In the genomic region with DNA sequence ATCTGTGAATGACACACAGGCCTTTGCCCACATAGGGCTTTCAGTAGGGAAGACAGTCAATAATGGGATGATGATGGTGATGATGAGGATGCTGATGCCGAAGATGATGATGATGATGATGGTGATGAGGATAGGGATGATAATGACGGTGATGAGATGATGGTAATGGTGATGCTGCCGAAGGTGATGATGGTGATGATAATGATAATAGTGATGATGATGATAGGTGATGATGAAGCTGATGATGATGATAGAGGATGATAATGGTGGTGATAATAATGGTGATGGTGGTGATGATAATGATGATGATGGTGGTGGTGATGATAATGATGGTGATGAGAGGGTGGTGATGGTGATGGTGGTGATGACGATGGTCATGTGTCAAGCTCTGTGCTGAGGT, we compare ENCODE assay signal across 30 cellular contexts. TPM values are rescaled to one million over a fixed set of nuclear protein-coding genes. Genes with fewer than 3 reads are reported as not detected.
"Had no signal": no experiment of that assay in that cellular context is flagged by ENCODE, and none has a peak within 500 bp of the region (broad histone marks: within the 10 kb centered on the region; RNA-seq: fewer than 3 reads in every experiment).

No MANE protein-coding gene starts in this region.

- ATAC-seq: left cardiac atrium; sciatic nerve; stimulated activated effector memory CD8-positive, alpha-beta T cell treated with anti-CD3 and anti-CD28 coated beads, Interleukin-12 subunit alpha, Interleukin-12 subunit beta, amount 100 ng/mL, for 72 hours had no signal

- FAIRE-seq: keratinocyte had no signal

- DNase-seq: activated CD4-positive, alpha-beta memory T cell treated with anti-CD3 and anti-CD28 coated beads, Interleukin-2, amount 10 ng/mL, durations not matched to agents 7 days and 5 days; activated CD4-positive, alpha-beta T cell treated with anti-CD3 and anti-CD28 coated beads, Interleukin-2, amount 10 ng/mL, durations not matched to agents 7 days and 5 days; activated CD4-positive, CD25-positive, alpha-beta regulatory T cell treated with anti-CD3 and anti-CD28 coated beads, Interleukin-2, amount 50 U/mL, for 72 hours; activated naive CD4-positive, alpha-beta T cell; activated T-cell treated with anti-CD3 and anti-CD28 coated beads, Interleukin-2, amount 50 U/mL, for 48 hours; anterior cingulate cortex; cortex of kidney; head of caudate nucleus; hippocampal formation; left cardiac atrium; naive B cell; nephron progenitor cell; ovary; stimulated activated CD4-positive, alpha-beta T cell treated with anti-CD3 and anti-CD28 coated beads, Interleukin-12 subunit alpha, Interleukin-12 subunit beta, amount 100 ng/mL, for 4 hours; stimulated activated CD4-positive, alpha-beta T cell treated with anti-CD3 and anti-CD28 coated beads, Interleukin-4, amount 100 ng/mL, for 1 hour; T-helper 2 cell; thyroid gland; upper lobe of right lung had no signal

- H3K27me3 ChIP-seq: ovary, thyroid gland had no signal

- H3K36me3 Mint-ChIP-seq: activated naive CD8-positive, alpha-beta T cell; brain; mesothelial cell of epicardium; naive B cell; stimulated activated effector memory CD8-positive, alpha-beta T cell treated with anti-CD3 and anti-CD28 coated beads, Interleukin-12 subunit alpha, Interleukin-12 subunit beta, amount 100 ng/mL, for 72 hours had no signal

- H3K27ac Mint-ChIP-seq: activated CD4-positive, alpha-beta memory T cell treated with anti-CD3 and anti-CD28 coated beads, Interleukin-2, amount 10 ng/mL, durations not matched to agents 7 days and 5 days; activated CD4-positive, alpha-beta T cell treated with anti-CD3 and anti-CD28 coated beads, Interleukin-2, amount 10 ng/mL, durations not matched to agents 7 days and 5 days; activated naive CD8-positive, alpha-beta T cell; activated T-helper 2 cell treated with anti-CD3 and anti-CD28 coated beads, Interferon-gamma antibody, Interleukin-2, Interleukin-4, amounts not matched to agents 10 μg/mL and 5 μg/mL and 100 μg/mL, durations not matched to agents 14 hours and 24 hours and 36 hours; brain; mesothelial cell of epicardium; naive B cell; nephron progenitor cell; progenitor cell of endocrine pancreas; stimulated activated effector memory CD8-positive, alpha-beta T cell treated with anti-CD3 and anti-CD28 coated beads, Interleukin-12 subunit alpha, Interleukin-12 subunit beta, amount 100 ng/mL, for 72 hours; stimulated activated naive CD8-positive, alpha-beta T cell treated with anti-CD3 and anti-CD28 coated beads, Interleukin-15, Interleukin-2, amounts not matched to agents 100 ng/mL and 50 ng/mL, for 24 hours had no signal

- H3K9me3 ChIP-seq: neutrophil, ovary, thyroid gland, upper lobe of right lung had no signal

- H3K9me3 Mint-ChIP-seq: activated CD4-positive, alpha-beta memory T cell treated with anti-CD3 and anti-CD28 coated beads, Interleukin-2, amount 10 ng/mL, durations not matched to agents 7 days and 5 days; activated CD4-positive, alpha-beta T cell treated with anti-CD3 and anti-CD28 coated beads, Interleukin-2, amount 10 ng/mL, durations not matched to agents 7 days and 5 days; activated T-helper 2 cell treated with anti-CD3 and anti-CD28 coated beads, Interferon-gamma antibody, Interleukin-2, Interleukin-4, amounts not matched to agents 10 μg/mL and 5 μg/mL and 100 μg/mL, durations not matched to agents 14 hours and 24 hours and 36 hours; mesothelial cell of epicardium; nephron progenitor cell; stimulated activated effector memory CD8-positive, alpha-beta T cell treated with anti-CD3 and anti-CD28 coated beads, Interleukin-12 subunit alpha, Interleukin-12 subunit beta, amount 100 ng/mL, for 72 hours; stimulated activated naive CD8-positive, alpha-beta T cell treated with anti-CD3 and anti-CD28 coated beads, Interleukin-15, Interleukin-2, amounts not matched to agents 100 ng/mL and 50 ng/mL, for 24 hours had no signal

- H3K27ac ChIP-seq: neutrophil, ovary, skin epidermis, thyroid gland, upper lobe of right lung had no signal

- H3K36me3 ChIP-seq: neutrophil, ovary, thyroid gland, upper lobe of right lung had no signal

- H3K4me3 Mint-ChIP-seq: activated CD4-positive, alpha-beta memory T cell treated with anti-CD3 and anti-CD28 coated beads, Interleukin-2, amount 10 ng/mL, durations not matched to agents 7 days and 5 days; activated CD4-positive, alpha-beta T cell treated with anti-CD3 and anti-CD28 coated beads, Interleukin-2, amount 10 ng/mL, durations not matched to agents 7 days and 5 days; activated naive CD8-positive, alpha-beta T cell; mesothelial cell of epicardium; naive B cell; nephron progenitor cell; stimulated activated effector memory CD8-positive, alpha-beta T cell treated with anti-CD3 and anti-CD28 coated beads, Interleukin-12 subunit alpha, Interleukin-12 subunit beta, amount 100 ng/mL, for 72 hours; stimulated activated naive CD8-positive, alpha-beta T cell treated with anti-CD3 and anti-CD28 coated beads, Interleukin-15, Interleukin-2, amounts not matched to agents 100 ng/mL and 50 ng/mL, for 24 hours had no signal

- H3K4me1 Mint-ChIP-seq: activated CD4-positive, alpha-beta memory T cell treated with anti-CD3 and anti-CD28 coated beads, Interleukin-2, amount 10 ng/mL, durations not matched to agents 7 days and 5 days; naive B cell; stimulated activated effector memory CD8-positive, alpha-beta T cell treated with anti-CD3 and anti-CD28 coated beads, Interleukin-12 subunit alpha, Interleukin-12 subunit beta, amount 100 ng/mL, for 72 hours had no signal

- H3K4me3 ChIP-seq: ovary, skin epidermis, thyroid gland, upper lobe of right lung had no signal

- H3K4me1 ChIP-seq: thyroid gland, upper lobe of right lung had no signal

RNA-seq across cellular contexts. Expression of a gene that starts 12.9 kb away (rescaled TPM):
- total RNA-seq: activated CD4-positive, alpha-beta memory T cell treated with anti-CD3 and anti-CD28 coated beads, Interleukin-2, amount 10 ng/mL, durations not matched to agents 7 days and 5 days; activated CD4-positive, alpha-beta T cell treated with anti-CD3 and anti-CD28 coated beads, Interleukin-2, amount 10 ng/mL, durations not matched to agents 7 days and 5 days; progenitor cell of endocrine pancreas; subcutaneous adipose tissue had no signal

RNA-seq across cellular contexts. Expression of a gene that starts 24.6 kb away (rescaled TPM):
- total RNA-seq: activated CD4-positive, alpha-beta memory T cell treated with anti-CD3 and anti-CD28 coated beads, Interleukin-2, amount 10 ng/mL, durations not matched to agents 7 days and 5 days; activated CD4-positive, alpha-beta T cell treated with anti-CD3 and anti-CD28 coated beads, Interleukin-2, amount 10 ng/mL, durations not matched to agents 7 days and 5 days; progenitor cell of endocrine pancreas had no signal
- polyA plus RNA-seq: keratinocyte had no signal
